1 cellular context compared by ENCODE assay signal in the genomic region with DNA sequence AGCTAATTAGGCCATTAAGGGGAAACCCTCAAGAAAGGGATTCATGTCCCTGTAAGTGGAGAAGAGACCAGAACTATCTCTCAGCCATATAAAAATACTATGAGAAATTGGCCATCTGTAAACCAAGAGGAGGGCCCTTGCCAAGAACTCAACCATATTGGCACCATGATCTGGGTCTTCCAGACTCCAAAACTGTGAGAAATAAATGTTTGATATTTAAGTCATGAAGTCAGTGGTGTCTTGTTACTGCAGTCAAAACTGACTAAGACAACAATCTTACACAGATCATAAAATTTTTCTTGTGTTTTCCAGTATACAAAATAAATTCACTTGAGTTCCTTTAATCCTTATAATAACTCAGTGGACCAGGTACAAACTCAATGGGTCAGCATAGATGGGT.
TF ChIP-seq lines count a peak whose summit lies in the region.

No MANE protein-coding gene starts in this region.

TF ChIP-seq in IMR-90, 13 proteins besides CTCF, POLR2A, EP300 and RAD21:
- TF ChIP-seq NFE2L2 (IDR thresholded peaks at IDR 0.05; ENCODE audit: low read depth, low read length) (no peak), MAFK (IDR thresholded peaks at IDR 0.05; ENCODE audit: low read depth, low read length) (no peak), RFX5 (IDR thresholded peaks at IDR 0.05; ENCODE audit: low read depth, low read length) (no peak), MAZ (IDR thresholded peaks at IDR 0.05; ENCODE audit: borderline replicate concordance, low read depth, low read length) (no peak), MXI1 (IDR thresholded peaks at IDR 0.05; ENCODE audit: borderline replicate concordance, low read depth, low read length) (no peak), SMC3 (IDR thresholded peaks at IDR 0.05; ENCODE audit: low read depth, low read length) (no peak), FOS (IDR thresholded peaks at IDR 0.05; ENCODE audit: low read depth, low read length) (no peak)
- TF ChIP-seq, protein P1, sequence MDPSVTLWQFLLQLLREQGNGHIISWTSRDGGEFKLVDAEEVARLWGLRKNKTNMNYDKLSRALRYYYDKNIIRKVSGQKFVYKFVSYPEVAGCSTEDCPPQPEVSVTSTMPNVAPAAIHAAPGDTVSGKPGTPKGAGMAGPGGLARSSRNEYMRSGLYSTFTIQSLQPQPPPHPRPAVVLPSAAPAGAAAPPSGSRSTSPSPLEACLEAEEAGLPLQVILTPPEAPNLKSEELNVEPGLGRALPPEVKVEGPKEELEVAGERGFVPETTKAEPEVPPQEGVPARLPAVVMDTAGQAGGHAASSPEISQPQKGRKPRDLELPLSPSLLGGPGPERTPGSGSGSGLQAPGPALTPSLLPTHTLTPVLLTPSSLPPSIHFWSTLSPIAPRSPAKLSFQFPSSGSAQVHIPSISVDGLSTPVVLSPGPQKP (IDR thresholded peaks at IDR 0.05; ENCODE audit: borderline replicate concordance, low read depth, low read length) = no peak
- TF ChIP-seq, protein P2, sequence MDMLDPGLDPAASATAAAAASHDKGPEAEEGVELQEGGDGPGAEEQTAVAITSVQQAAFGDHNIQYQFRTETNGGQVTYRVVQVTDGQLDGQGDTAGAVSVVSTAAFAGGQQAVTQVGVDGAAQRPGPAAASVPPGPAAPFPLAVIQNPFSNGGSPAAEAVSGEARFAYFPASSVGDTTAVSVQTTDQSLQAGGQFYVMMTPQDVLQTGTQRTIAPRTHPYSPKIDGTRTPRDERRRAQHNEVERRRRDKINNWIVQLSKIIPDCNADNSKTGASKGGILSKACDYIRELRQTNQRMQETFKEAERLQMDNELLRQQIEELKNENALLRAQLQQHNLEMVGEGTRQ (IDR thresholded peaks at IDR 0.05; ENCODE audit: low read depth, low read length) = no peak
